Comparison of ENCODE assay signal across 26 cellular contexts in the genomic region with DNA sequence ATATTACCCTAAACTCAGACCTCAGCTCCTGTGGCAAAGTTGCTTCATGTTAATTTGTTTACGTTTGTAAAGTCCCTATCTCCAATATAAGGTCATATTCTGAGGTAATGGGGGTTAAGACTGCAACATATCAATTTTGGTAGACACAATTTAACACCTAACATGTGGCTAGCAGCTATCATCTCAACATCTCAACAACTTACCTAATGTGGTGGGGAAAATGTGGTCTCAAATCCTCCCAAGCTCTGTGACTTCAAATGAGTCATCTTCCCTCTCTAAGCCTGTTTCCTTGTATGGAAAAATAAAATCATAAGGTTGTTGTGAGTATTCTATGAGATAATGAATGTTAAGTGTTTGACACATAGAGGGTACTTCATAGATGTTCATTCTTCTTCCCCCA.
"Had no signal": no experiment of that assay in that cellular context is flagged by ENCODE, and none has a peak within 500 bp of the region (broad histone marks: within the 10 kb centered on the region; RNA-seq: fewer than 3 reads in every experiment).

No MANE protein-coding gene starts in this region.

- ATAC-seq: activated CD4-positive, CD25-positive, alpha-beta regulatory T cell treated with anti-CD3 and anti-CD28 coated beads, Interleukin-2, amount 50 U/mL, for 24 hours; activated T-cell treated with anti-CD3 and anti-CD28 coated beads, Interleukin-2, amount 50 U/mL, for 4 hours; esophagus mucosa; gastrocnemius medialis; left cardiac atrium; natural killer cell treated with Interleukin-12 subunit alpha and Interleukin-12 subunit beta and Interleukin-15 and Interleukin-18, amount 100 ng/mL, for 72 hours; T-cell had no signal

- H3K9me3 ChIP-seq: adrenal gland, ascending aorta, gastrocnemius medialis, testis had no signal

- H3K27me3 Mint-ChIP-seq: central memory CD8-positive, alpha-beta T cell; memory B cell; progenitor cell of endocrine pancreas; T-cell had no signal

- H3K4me1 Mint-ChIP-seq: central memory CD8-positive, alpha-beta T cell; memory B cell; T-cell had no signal

- H3K36me3 Mint-ChIP-seq: memory B cell; natural killer cell treated with Interleukin-12 subunit alpha and Interleukin-12 subunit beta and Interleukin-15 and Interleukin-18, amount 100 ng/mL, for 72 hours; T-cell; type B pancreatic cell had no signal

- H3K4me3 ChIP-seq: adrenal gland, ascending aorta, gastrocnemius medialis, testis had no signal

- H3K27me3 ChIP-seq: adrenal gland, ascending aorta, gastrocnemius medialis, testis had no signal

- H3K36me3 ChIP-seq: adrenal gland, ascending aorta, gastrocnemius medialis had no signal

- DNase-seq: activated CD4-positive, alpha-beta T cell treated with anti-CD3 and anti-CD28 coated beads, Interleukin-2, amount 50 U/mL, for 1 hour; activated CD8-positive, alpha-beta memory T cell treated with anti-CD3 and anti-CD28 coated beads for 24 hours; activated CD8-positive, alpha-beta memory T cell treated with anti-CD3 and anti-CD28 coated beads, Interleukin-2, amount 50 U/mL, for 4 hours; activated effector memory CD4-positive, alpha-beta T cell treated with anti-CD3 and anti-CD28 coated beads, Interleukin-2, amount 50 U/mL, for 16 hours; activated naive CD4-positive, alpha-beta T cell treated with anti-CD3 and anti-CD28 coated beads, Interleukin-2, amount 50 U/mL, for 16 hours; activated T-cell treated with anti-CD3 and anti-CD28 coated beads, Interleukin-2, amount 50 U/mL, for 4 hours; adrenal gland; effector memory CD4-positive, alpha-beta T cell; gastrocnemius medialis; hippocampal formation; left cardiac atrium; retina; stimulated activated CD4-positive, alpha-beta T cell treated with anti-CD3 and anti-CD28 coated beads, Interleukin-4, amount 100 ng/mL, for 4 hours; T-cell; testis had no signal

- H3K27ac Mint-ChIP-seq: memory B cell; natural killer cell treated with Interleukin-12 subunit alpha and Interleukin-12 subunit beta and Interleukin-15 and Interleukin-18, amount 100 ng/mL, for 72 hours; progenitor cell of endocrine pancreas; T-cell; T-helper 2 cell treated with Interferon-gamma antibody and Interleukin-4, amounts not matched to agents 5 μg/mL and 100 μg/mL, for 36 hours; type B pancreatic cell had no signal

- H3K4me1 ChIP-seq: adrenal gland, ascending aorta, gastrocnemius medialis, testis had no signal

- H3K27ac ChIP-seq: adrenal gland, ascending aorta, gastrocnemius medialis, testis, VCaP had no signal

- H3K9me3 Mint-ChIP-seq: activated T-cell treated with anti-CD3 and anti-CD28 coated beads, Interleukin-2, amount 50 U/mL, for 4 hours; type B pancreatic cell had no signal

- H3K4me3 Mint-ChIP-seq: activated T-cell treated with anti-CD3 and anti-CD28 coated beads, Interleukin-2, amount 50 U/mL, for 4 hours; central memory CD8-positive, alpha-beta T cell; memory B cell; natural killer cell treated with Interleukin-12 subunit alpha and Interleukin-12 subunit beta and Interleukin-15 and Interleukin-18, amount 100 ng/mL, for 72 hours; T-cell; T-helper 2 cell treated with Interferon-gamma antibody and Interleukin-4, amounts not matched to agents 5 μg/mL and 100 μg/mL, for 36 hours; type B pancreatic cell had no signal

- FAIRE-seq: colon had no signal
